Comparison of ENCODE assay signal across 17 cellular contexts in the genomic region with DNA sequence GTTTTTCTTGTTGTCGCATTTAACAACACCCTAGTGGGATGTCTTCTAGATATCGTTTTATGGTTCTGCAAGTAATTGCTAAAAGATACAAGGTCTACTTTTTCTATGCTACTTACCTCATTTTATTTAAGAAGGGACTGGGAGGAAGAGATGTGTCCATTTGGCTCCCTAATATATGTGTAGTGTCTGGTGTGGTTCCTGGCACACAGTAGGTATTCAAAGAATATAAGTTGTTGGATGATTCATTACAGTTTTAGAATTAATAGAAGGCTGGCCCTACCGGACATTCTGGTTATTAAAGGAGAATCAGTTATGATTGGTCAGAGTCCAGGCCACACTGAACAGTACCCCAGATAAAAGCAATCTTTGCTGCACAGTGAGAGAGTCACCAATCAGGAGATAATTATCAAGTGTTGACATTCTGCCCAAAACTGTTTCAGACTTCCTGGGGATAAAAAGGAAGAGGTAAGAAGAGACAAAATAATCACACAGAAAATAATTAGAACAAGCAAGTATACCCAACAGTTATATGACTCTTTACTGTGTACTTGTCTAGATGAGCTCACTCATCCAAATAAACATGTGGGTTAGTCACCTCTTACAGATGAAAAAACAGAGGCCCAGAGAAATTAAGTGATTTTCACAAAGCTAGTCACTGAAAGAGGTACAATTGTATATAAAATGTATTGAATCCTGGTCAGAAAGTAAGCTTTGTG. TPM values are rescaled to one million over a fixed set of nuclear protein-coding genes. Genes with fewer than 3 reads are reported as not detected.
DNase-seq lines count a peak whose midpoint lies in the region; ATAC-seq and TF ChIP-seq lines count a peak whose summit lies in the region.
"Had no signal": no experiment of that assay in that cellular context is flagged by ENCODE, and none has a peak within 500 bp of the region (broad histone marks: within the 10 kb centered on the region; RNA-seq: fewer than 3 reads in every experiment).

No MANE protein-coding gene starts in this region.

- ATAC-seq in GM18867 (IDR thresholded peaks at IDR 0.05; ENCODE audit: unreplicated experiment) = no peak
- ATAC-seq: activated T-cell treated with anti-CD3 and anti-CD28 coated beads, Interleukin-2, amount 50 U/mL, for 72 hours; effector memory CD8-positive, alpha-beta T cell; sciatic nerve had no signal

- in situ Hi-C loops in GM23248 (cut with MboI) = no loop called here

- no peaks in the 10 kb centered on the region for H4K20me1 ChIP-seq in GM23248 (ENCODE audit: insufficient read depth)

- H3K4me3 ChIP-seq in GM23248 = no peak overlapping the region
- H3K4me3 ChIP-seq in choroid plexus epithelial cell (ENCODE audit: low read depth, low read length) = no peak overlapping the region
- H3K4me3 ChIP-seq in effector memory CD4-positive, alpha-beta T cell (ENCODE audit: insufficient read depth, low read depth, low read length, poor library complexity, severe bottlenecking) = no peak overlapping the region
- H3K4me3 ChIP-seq: lung had no signal

- 67 to 69% methylated on average over 3 of the region's 3 CpGs for WGBS in GM23248 (ENCODE audit: low coverage in 1 of 2, low lambda C conversion rate in 2 of 2, missing lambda C conversion rate in 2 of 2), 2 experiments

- TF ChIP-seq CTCF in choroid plexus epithelial cell (conservative IDR thresholded peaks at IDR 0.05; ENCODE audit: low read depth, low read length) = no peak

- peaks cover 25% of the 10 kb centered on the region for H3F3A ChIP-seq in GM23248 (ENCODE audit: insufficient read depth)

- H3K27ac ChIP-seq in GM23248 = no peak overlapping the region
- H3K27ac ChIP-seq in effector memory CD4-positive, alpha-beta T cell (ENCODE audit: insufficient read depth, low read length, poor library complexity, severe bottlenecking) = no peak overlapping the region

- peaks cover 23% of the 10 kb centered on the region for H3K4me1 ChIP-seq in GM23248 (ENCODE audit: insufficient read depth)
- no peaks in the 10 kb centered on the region for H3K4me1 ChIP-seq in effector memory CD4-positive, alpha-beta T cell (ENCODE audit: control insufficient read depth, insufficient read depth, low read length, poor library complexity, severe bottlenecking)

- H2AFZ ChIP-seq in GM23248 = no peak overlapping the region

- H3K4me2 ChIP-seq in GM23248 (ENCODE audit: unreplicated experiment) = peak overlapping the region; percentile 3

- no peaks in the 10 kb centered on the region for H3K79me2 ChIP-seq in GM23248 (ENCODE audit: insufficient read depth)

- no peaks in the 10 kb centered on the region for H3K9me2 ChIP-seq in GM23248 (ENCODE audit: insufficient read depth)

- peak; percentile 75 for DNase-seq in GM23248
- DNase-seq in RPMI7951 (ENCODE audit: low read depth) = peak; percentile 73
- DNase-seq in choroid plexus epithelial cell (ENCODE audit: low read depth) = peak; percentile 54
- DNase-seq in renal cortical epithelial cell (ENCODE audit: low read depth) = peak; percentile 57
- no peak for DNase-seq in activated CD4-positive, alpha-beta T cell treated with anti-CD3 and anti-CD28 coated beads for 4 hours
- DNase-seq in effector memory CD4-positive, alpha-beta T cell = no peak
- no peak for DNase-seq in H4 (ENCODE audit: low spot score)
- DNase-seq: activated CD4-positive, alpha-beta T cell treated with anti-CD3 and anti-CD28 coated beads, Interleukin-2, amount 10 ng/mL, durations not matched to agents 7 days and 5 days; activated T-cell treated with anti-CD3 and anti-CD28 coated beads, Interleukin-2, amount 50 U/mL, for 72 hours; CD4-positive, alpha-beta T cell; effector memory CD8-positive, alpha-beta T cell; H9; MV-4-11; NCI-H2171 treated with DMSO at 0.1 percent for 48 hours had no signal

- H3K9ac ChIP-seq in GM23248 = no peak overlapping the region

- no peaks in the 10 kb centered on the region for H3K27me3 ChIP-seq in GM23248 (replicated peaks; ENCODE audit: insufficient read depth)
- H3K27me3 ChIP-seq in effector memory CD4-positive, alpha-beta T cell (replicated peaks; ENCODE audit: control insufficient read depth, insufficient read depth, low read length, poor library complexity, severe bottlenecking) = no peaks in the 10 kb centered on the region

- no peaks in the 10 kb centered on the region for H3K9me3 ChIP-seq in GM23248 (ENCODE audit: low read depth)
- H3K9me3 ChIP-seq in effector memory CD4-positive, alpha-beta T cell (ENCODE audit: control insufficient read depth, low read length) = no peaks in the 10 kb centered on the region

- no peaks in the 10 kb centered on the region for H3K36me3 ChIP-seq in GM23248 (ENCODE audit: low read depth)
- H3K36me3 ChIP-seq in effector memory CD4-positive, alpha-beta T cell (ENCODE audit: control insufficient read depth, insufficient read depth, low read length) = no peaks in the 10 kb centered on the region

RNA-seq across cellular contexts. Expression of gene TMEM244, which starts 7.0 kb away (rescaled TPM):
- total RNA-seq in GM23248 (2014; rRNA removed; shearing (Covaris generic)) = not detected in 2 replicates
- not detected in 2 replicates for polyA plus RNA-seq in GM23248 (2016; fragmentation: Nextera tagmentation; extraction: Ambion mirVana)
- 2.5 and 4.2 TPM in 2 replicates for total RNA-seq in RPMI7951 (2014; rRNA removed; shearing (Covaris generic))
- not detected in 2 replicates for total RNA-seq in renal cortical epithelial cell
- total RNA-seq in H4 (2014; rRNA removed; shearing (Covaris generic)) = not detected in 2 replicates
- total RNA-seq: activated CD4-positive, alpha-beta T cell treated with anti-CD3 and anti-CD28 coated beads, Interleukin-2, amount 10 ng/mL, durations not matched to agents 7 days and 5 days; activated T-cell treated with anti-CD3 and anti-CD28 coated beads, Interleukin-2, amount 50 U/mL, for 72 hours; CD4-positive, alpha-beta T cell; H9; lung; sciatic nerve had no signal
- polyA plus RNA-seq: lung had no signal

Comparison
In these comparisons a context has a peak if more than half of its experiments do, and no peak if none do; other contexts are left out.
1. DNase-seq: peak in GM23248 (single experiment), RPMI7951 (single experiment), choroid plexus epithelial cell (single experiment) and renal cortical epithelial cell (single experiment); none in activated CD4-positive, alpha-beta T cell treated with anti-CD3 and anti-CD28 coated beads for 4 hours (0 of 2), effector memory CD4-positive, alpha-beta T cell (0 of 3) and H4 (single experiment).